ENCODE assay signal across 8 cellular contexts in genomic region chr15:44820967-44821366, GRCh38.
DNase-seq lines count a peak whose midpoint lies in the region; TF ChIP-seq lines count a peak whose summit lies in the region.
"Not testable (repeated sequence)": the region's sequence is repeated elsewhere in the genome, so short reads cannot be mapped to it uniquely, and the experiment has no call there.

No MANE protein-coding gene starts in this region.

- DNase-seq in CD8-positive, alpha-beta memory T cell; smooth muscle cell (lab: John Stamatoyannopoulos, UW; ENCODE audit: unreplicated experiment): not testable (repeated sequence)
- DNase-seq in Daoy (ENCODE audit: low read depth) (peak; percentile 13), NCI-H1694 treated with DMSO at 0.1 percent for 48 hours (lab: John Stamatoyannopoulos, UW) (peak; percentile 67), NCI-H446 (lab: John Stamatoyannopoulos, UW) (peak; percentile 5 to 64), NCI-H748 (lab: John Stamatoyannopoulos, UW; ENCODE audit: unreplicated experiment) (peak; percentile 16), cerebellar cortex (ENCODE audit: low spot score) (peak; percentile 11), cardiac muscle cell (ENCODE audit: low read depth in 1 of 2, low spot score in 1 of 2) (peak in 1 of 2 donors; percentile 25)

- H3F3A ChIP-seq in smooth muscle cell (ENCODE audit: low read depth), result not testable (repeated sequence)

- 91% methylated on average over 5 of the region's 5 CpGs for WGBS in smooth muscle cell (ENCODE audit: low lambda C conversion rate)

- H3K36me3 Mint-ChIP-seq in CD8-positive, alpha-beta memory T cell, result not testable (repeated sequence)

- H3K27me3 Mint-ChIP-seq in CD8-positive, alpha-beta memory T cell, result not testable (repeated sequence)

- not testable (repeated sequence) for H3K36me3 ChIP-seq in CD8-positive, alpha-beta memory T cell (ENCODE audit: insufficient read depth, low read length); cardiac muscle cell; smooth muscle cell (ENCODE audit: low read depth)

- H3K27ac Mint-ChIP-seq in CD8-positive, alpha-beta memory T cell, result not testable (repeated sequence)

- H3K9ac ChIP-seq in smooth muscle cell (ENCODE audit: low read depth), result not testable (repeated sequence)

- not testable (repeated sequence) for H3K79me2 ChIP-seq in smooth muscle cell (ENCODE audit: low read depth)

- not testable (repeated sequence) for H3K4me3 ChIP-seq in CD8-positive, alpha-beta memory T cell (ENCODE audit: low read length); cardiac muscle cell; smooth muscle cell

- H4K20me1 ChIP-seq in smooth muscle cell (ENCODE audit: low read depth), result not testable (repeated sequence)

- not testable (repeated sequence) for H3K4me3 Mint-ChIP-seq in CD8-positive, alpha-beta memory T cell

- peak overlapping the region; percentile 10 for H3K4me2 ChIP-seq in smooth muscle cell

- H3K4me1 Mint-ChIP-seq in CD8-positive, alpha-beta memory T cell, result not testable (repeated sequence)

- not testable (repeated sequence) for H3K9me3 Mint-ChIP-seq in CD8-positive, alpha-beta memory T cell

- POLR2A ChIA-PET in CD8-positive, alpha-beta memory T cell (lab: Charles Lee), result not testable (repeated sequence)

- H2AFZ ChIP-seq in smooth muscle cell (ENCODE audit: low read depth), result not testable (repeated sequence)

- not testable (repeated sequence) for H3K4me1 ChIP-seq in CD8-positive, alpha-beta memory T cell (ENCODE audit: insufficient read depth, low read length); cardiac muscle cell (ENCODE audit: low read depth); smooth muscle cell (ENCODE audit: low read depth)

- TF ChIP-seq CTCF in cardiac muscle cell (IDR thresholded peaks at IDR 0.05; ENCODE audit: low read depth, low read length); smooth muscle cell (IDR thresholded peaks at IDR 0.05; ENCODE audit: borderline replicate concordance, insufficient read depth, poor library complexity, severe bottlenecking): not testable (repeated sequence)

- CTCF ChIA-PET in CD8-positive, alpha-beta memory T cell (lab: Charles Lee), result not testable (repeated sequence)

- H3K27ac ChIP-seq in CD8-positive, alpha-beta memory T cell (ENCODE audit: low read depth, low read length), result peak overlapping the region; percentile 59
- H3K27ac ChIP-seq in cardiac muscle cell, result peak overlapping the region; percentile 51
- not testable (repeated sequence) for H3K27ac ChIP-seq in smooth muscle cell (ENCODE audit: low read depth)

- H3K27me3 ChIP-seq in CD8-positive, alpha-beta memory T cell (ENCODE audit: insufficient read depth, low read length, poor library complexity, severe bottlenecking); cardiac muscle cell; smooth muscle cell (ENCODE audit: low read depth): not testable (repeated sequence)

- not testable (repeated sequence) for H3K9me3 ChIP-seq in CD8-positive, alpha-beta memory T cell (ENCODE audit: low read length); cardiac muscle cell (ENCODE audit: low read depth); smooth muscle cell (replicated peaks; ENCODE audit: low read depth)
